ENCODE assay signal across 19 cellular contexts in genomic region chr22:43726964-43727543, GRCh38.
"Had no signal": no experiment of that assay in that cellular context is flagged by ENCODE, and none has a peak within 500 bp of the region (broad histone marks: within the 10 kb centered on the region; RNA-seq: fewer than 3 reads in every experiment).

No MANE protein-coding gene starts in this region.

- DNase-seq: Karpas-422, KG1, NCI-H1092, NCI-H1105 treated with DMSO at 0.1 percent for 48 hours, NCI-H1417 treated with DMSO at 0.1 percent for 48 hours, NCI-H146, NCI-H1694 treated with DMSO at 0.1 percent for 48 hours, NCI-H1930, NCI-H2081, NCI-H2107, NCI-H510A, NCI-H524 treated with DMSO at 0.1 percent for 48 hours, NCI-H774, RPMI8226, SHP77 treated with DMSO at 0.1 percent for 48 hours, SJCRH30 had no signal

- H3K27ac ChIP-seq: SJCRH30 had no signal

- H3K4me3 ChIP-seq: MG63, SJCRH30 had no signal

- H3K4me1 ChIP-seq: SJCRH30 had no signal

- H3K27me3 ChIP-seq: MG63 had no signal

- ATAC-seq: HepG2 had no signal

- H3K9me3 ChIP-seq: MG63, SJCRH30 had no signal

- H3K36me3 ChIP-seq: MG63, SJCRH30 had no signal

- FAIRE-seq: HepG2, RCC 7860 had no signal
